Comparison of ENCODE assay signal across 1 cellular context in genomic region chr4:1713003-1713397, GRCh38.
TF ChIP-seq lines count a peak whose summit lies in the region.

No MANE protein-coding gene starts in this region.

TF ChIP-seq in SK-N-SH, 30 proteins besides CTCF, POLR2A, EP300 and RAD21 (continued from another document):
- no peak for TF ChIP-seq FOXM1 (IDR thresholded peaks at IDR 0.05; ENCODE audit: low read depth)
- no peak for TF ChIP-seq GABPA (IDR thresholded peaks at IDR 0.05; ENCODE audit: low read depth)
- no peak for TF ChIP-seq TEAD4 (IDR thresholded peaks at IDR 0.05; ENCODE audit: borderline replicate concordance, insufficient read depth)
- no peak for TF ChIP-seq USF1 (IDR thresholded peaks at IDR 0.05; ENCODE audit: borderline replicate concordance, low read depth)
- TF ChIP-seq EZH2phosphoT487 (IDR thresholded peaks at IDR 0.05; ENCODE audit: borderline replicate concordance, low read depth): no peak
- no peak for TF ChIP-seq SIN3A (IDR thresholded peaks at IDR 0.05; ENCODE audit: borderline replicate concordance, low read depth, low read length)
- TF ChIP-seq REST (IDR thresholded peaks at IDR 0.05; ENCODE audit: low read depth, low read length): no peak
- TF ChIP-seq GATA2 (CRISPR knock-in tag; IDR thresholded peaks at IDR 0.05): no peak
